In the genomic region with DNA sequence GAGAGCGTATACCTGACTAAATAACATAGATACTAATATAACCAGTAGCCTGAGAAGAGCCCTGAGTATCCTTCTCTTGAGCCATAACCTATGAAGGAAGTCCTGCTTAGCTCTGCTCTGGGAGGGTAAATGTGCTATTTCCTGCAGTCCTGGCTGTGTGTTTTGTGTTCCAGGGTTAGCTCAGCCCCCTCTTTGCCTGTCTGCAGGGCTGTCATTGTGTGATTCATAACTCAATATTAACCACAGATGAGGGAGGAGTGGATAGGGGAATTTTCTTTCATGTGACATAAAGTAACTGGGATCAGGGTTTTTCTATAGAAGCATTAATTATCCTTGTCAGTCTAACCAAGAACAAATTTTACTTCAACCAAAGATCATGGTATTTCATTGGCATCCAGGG, we compare ENCODE assay signal across 14 cellular contexts.
A peak's percentile ranks its signal among the peaks of the same experiment; 100 is the strongest.
DNase-seq lines count a peak whose midpoint lies in the region; TF ChIP-seq lines count a peak whose summit lies in the region.
"Had no signal": no experiment of that assay in that cellular context is flagged by ENCODE, and none has a peak within 500 bp of the region (broad histone marks: within the 10 kb centered on the region; RNA-seq: fewer than 3 reads in every experiment).

No MANE protein-coding gene starts in this region.

- intact Hi-C loops in esophagus squamous epithelium (cut with DNase I): no loop called here

- peak overlapping the region; percentile 54 for H3K27ac Mint-ChIP-seq in mesothelial cell of epicardium
- H3K27ac Mint-ChIP-seq: activated CD8-positive, alpha-beta T cell treated with anti-CD3 and anti-CD28 coated beads for 36 hours; stimulated activated effector memory CD8-positive, alpha-beta T cell treated with anti-CD3 and anti-CD28 coated beads, Interleukin-12 subunit alpha, Interleukin-12 subunit beta, amount 100 ng/mL, for 72 hours had no signal

- H3K27ac ChIP-seq in esophagus squamous epithelium: no peak overlapping the region
- H3K27ac ChIP-seq in suprapubic skin: no peak overlapping the region
- H3K27ac ChIP-seq: BLaER1, psoas muscle had no signal

- H3K9me3 ChIP-seq in esophagus squamous epithelium: no peaks in the 10 kb centered on the region
- H3K9me3 ChIP-seq in suprapubic skin: no peaks in the 10 kb centered on the region
- H3K9me3 ChIP-seq: BLaER1, psoas muscle had no signal

- WGBS in esophagus squamous epithelium, 2 donors: 79 to 86% methylated on average over 1 of the region's 1 CpG
- 73% methylated on average over 1 of the region's 1 CpG for WGBS in suprapubic skin

- no peaks in the 10 kb centered on the region for H3K36me3 Mint-ChIP-seq in mesothelial cell of epicardium
- H3K36me3 Mint-ChIP-seq: stimulated activated effector memory CD8-positive, alpha-beta T cell treated with anti-CD3 and anti-CD28 coated beads, Interleukin-12 subunit alpha, Interleukin-12 subunit beta, amount 100 ng/mL, for 72 hours had no signal

- no peaks in the 10 kb centered on the region for H3K36me3 ChIP-seq in esophagus squamous epithelium
- no peaks in the 10 kb centered on the region for H3K36me3 ChIP-seq in suprapubic skin
- H3K36me3 ChIP-seq: BLaER1 had no signal

- no peak overlapping the region for H3K4me3 Mint-ChIP-seq in mesothelial cell of epicardium
- H3K4me3 Mint-ChIP-seq: activated CD8-positive, alpha-beta T cell treated with anti-CD3 and anti-CD28 coated beads for 36 hours; stimulated activated effector memory CD8-positive, alpha-beta T cell treated with anti-CD3 and anti-CD28 coated beads, Interleukin-12 subunit alpha, Interleukin-12 subunit beta, amount 100 ng/mL, for 72 hours had no signal

- H3K27me3 Mint-ChIP-seq in mesothelial cell of epicardium (ENCODE audit: low read depth): no peaks in the 10 kb centered on the region

- no peaks in the 10 kb centered on the region for H3K9me3 Mint-ChIP-seq in mesothelial cell of epicardium

- DNase-seq in COLO829 (ENCODE audit: low spot score) (peak; percentile 61), NCI-H226 (peak; percentile 79), dermis microvascular lymphatic vessel endothelial cell (ENCODE audit: low read depth in 2 of 2) (peak; percentile 44 to 91), mesothelial cell of epicardium (ENCODE audit: low spot score in 2 of 2, unreplicated experiment in 2 of 2) (no peak), NCI-H1436 treated with DMSO at 0.1 percent for 48 hours (lab: John Stamatoyannopoulos, UW) (no peak), esophagus squamous epithelium (lab: John Stamatoyannopoulos, UW) (no peak), suprapubic skin (ENCODE audit: low spot score in 2 of 2) (no peak), cerebellum (ENCODE audit: low spot score) (no peak)
- DNase-seq: activated CD8-positive, alpha-beta T cell treated with anti-CD3 and anti-CD28 coated beads for 36 hours; NCI-H82; psoas muscle; stimulated activated CD4-positive, alpha-beta T cell treated with anti-CD3 and anti-CD28 coated beads, Interleukin-4, amount 100 ng/mL, for 1 hour had no signal

- H3K27me3 ChIP-seq in esophagus squamous epithelium (no peaks in the 10 kb centered on the region), suprapubic skin (no peaks in the 10 kb centered on the region)
- H3K27me3 ChIP-seq: BLaER1 had no signal

- H3K4me1 ChIP-seq in esophagus squamous epithelium: no peaks in the 10 kb centered on the region
- no peaks in the 10 kb centered on the region for H3K4me1 ChIP-seq in suprapubic skin
- H3K4me1 ChIP-seq: BLaER1, psoas muscle had no signal

- peaks cover 9% of the 10 kb centered on the region for H3K4me1 Mint-ChIP-seq in mesothelial cell of epicardium
- H3K4me1 Mint-ChIP-seq: stimulated activated effector memory CD8-positive, alpha-beta T cell treated with anti-CD3 and anti-CD28 coated beads, Interleukin-12 subunit alpha, Interleukin-12 subunit beta, amount 100 ng/mL, for 72 hours had no signal

- no peak for TF ChIP-seq EP300 in suprapubic skin (IDR thresholded peaks at IDR 0.05)

- TF ChIP-seq POLR2A in esophagus squamous epithelium (IDR thresholded peaks at IDR 0.05) (no peak), suprapubic skin (IDR thresholded peaks at IDR 0.05) (no peak)

- H3K4me3 ChIP-seq in esophagus squamous epithelium (no peak overlapping the region), suprapubic skin (no peak overlapping the region)
- H3K4me3 ChIP-seq: BLaER1, psoas muscle had no signal

- TF ChIP-seq CTCF in mesothelial cell of epicardium (IDR thresholded peaks at IDR 0.05; ENCODE audit: unreplicated experiment) (no peak), esophagus squamous epithelium (IDR thresholded peaks at IDR 0.05) (no peak), suprapubic skin (IDR thresholded peaks at IDR 0.05) (no peak)

Comparison
In these comparisons a context has a peak if more than half of its experiments do, and no peak if none do; other contexts are left out.
1. DNase-seq: peak in COLO829 (single experiment), NCI-H226 (single experiment) and dermis microvascular lymphatic vessel endothelial cell (2 of 2); none in mesothelial cell of epicardium (0 of 2), NCI-H1436 treated with DMSO at 0.1 percent for 48 hours (single experiment), esophagus squamous epithelium (single experiment), suprapubic skin (0 of 2) and cerebellum (single experiment).